ENCODE assay signal across 8 cellular contexts in the genomic region with DNA sequence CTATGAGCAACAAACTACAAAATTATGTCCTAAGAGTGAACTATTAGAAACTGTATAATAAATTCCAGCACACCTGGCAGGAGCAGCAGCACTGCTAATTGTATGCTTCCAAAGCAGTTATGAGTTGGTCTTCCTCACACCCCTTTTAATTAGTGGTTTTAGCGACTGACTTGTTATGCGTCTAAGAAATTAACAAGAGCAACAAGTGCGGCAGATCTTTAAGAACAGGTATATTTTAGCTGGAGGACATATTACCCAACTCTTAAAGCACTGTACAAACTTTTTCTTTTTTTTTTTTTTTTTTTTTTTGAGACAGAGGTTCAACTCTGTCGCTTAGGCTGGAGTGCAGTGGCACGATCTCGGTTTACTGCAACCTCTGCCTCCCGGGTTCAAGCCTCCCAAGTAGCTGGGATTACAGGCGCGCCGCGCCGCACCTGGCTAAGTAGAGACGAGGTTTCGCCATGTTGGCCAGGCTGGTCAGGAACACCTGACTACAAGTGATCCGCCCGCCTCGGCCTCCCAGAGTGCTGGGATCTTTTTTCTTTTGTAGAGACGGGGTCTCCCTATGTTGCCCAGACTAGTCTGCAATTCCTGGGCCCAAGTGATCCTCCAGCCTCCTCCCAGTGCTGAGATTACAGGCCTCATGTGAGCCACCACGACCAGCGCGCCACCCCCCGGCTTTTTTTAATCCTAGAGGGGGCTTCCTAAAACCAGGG. TPM values are rescaled to one million over a fixed set of nuclear protein-coding genes. Genes with fewer than 3 reads are reported as not detected.
DNase-seq lines count a peak whose midpoint lies in the region; ATAC-seq, FAIRE-seq and TF ChIP-seq lines count a peak whose summit lies in the region.

No MANE protein-coding gene starts in this region.

- H3K36me3 ChIP-seq in HepG2 (replicated peaks in 1 of 2; ENCODE audit: control insufficient read depth in 1 of 2, insufficient read depth in 2 of 2, low read length in 2 of 2) (peaks cover 9 to 19% of the 10 kb centered on the region in 2 experiments), thoracic aorta (peaks cover 13% of the 10 kb centered on the region)

- 93% methylated on average over 22 of the region's 22 CpGs for WGBS in HepG2 (ENCODE audit: low lambda C conversion rate)

- H3K9me3 Mint-ChIP-seq in activated naive CD4-positive, alpha-beta T cell treated with anti-CD3 and anti-CD28 coated beads, Interleukin-2, amount 50 U/mL, for 24 hours, result no peaks in the 10 kb centered on the region
- H3K9me3 Mint-ChIP-seq in T-cell, result no peaks in the 10 kb centered on the region

- POLR2A ChIA-PET in T-cell (lab: Charles Lee) (no interaction called here), HepG2 (lab: Yijun Ruan, JAX) (interaction anchor here (1.5 to 3.8 kb wide), 4 partner anchors 23 to 293 kb away, joined by 4 to 23 read pairs (median 12); partner anchors contain the start of genes CDK12 and MED1)

- peaks cover 28% of the 10 kb centered on the region for H3K79me2 ChIP-seq in HepG2 (ENCODE audit: insufficient read depth, low read length)

- peaks cover 19% of the 10 kb centered on the region; the same call in 1 of the 2 replicates for H4K20me1 ChIP-seq in HepG2 (ENCODE audit: insufficient read depth, low read length)

- TF ChIP-seq RAD21 in HepG2 (CRISPR knock-in tag; IDR thresholded peaks at IDR 0.05), result no peak

- FAIRE-seq in HepG2 (lab: Jason Lieb, UNC), result no peak

- H3K4me1 ChIP-seq in HepG2 (ENCODE audit: insufficient read depth, low read length) (peaks cover 20% of the 10 kb centered on the region), thoracic aorta (ENCODE audit: control insufficient read depth in 1 of 2, low read depth in 2 of 2) (peaks cover 14 to 24% of the 10 kb centered on the region in 2 donors)

- intact Hi-C loops in HepG2 (cut with micrococcal nuclease; ENCODE audit: unreplicated experiment), result no loop called here

- no peaks in the 10 kb centered on the region; a peak in 1 of 5 replicates for H3K27me3 ChIP-seq in HepG2 (ENCODE audit: control insufficient read depth in 1 of 2, insufficient read depth in 2 of 2, low read length in 2 of 2)
- no peaks in the 10 kb centered on the region for H3K27me3 ChIP-seq in thoracic aorta (replicated peaks; ENCODE audit: insufficient read depth)

- no peak overlapping the region for H3K9ac ChIP-seq in HepG2 (ENCODE audit: insufficient read depth, low read depth, low read length)

- no peak for DNase-seq in activated naive CD4-positive, alpha-beta T cell (lab: John Stamatoyannopoulos, UW)
- DNase-seq in T-cell (no peak), HepG2 (ENCODE audit: low spot score) (no peak), thoracic aorta (ENCODE audit: low spot score) (no peak), activated gamma-delta T cell treated with Interleukin-2 at 50 U/mL for 16 hours (no peak), foreskin fibroblast (no peak), AG08396 (ENCODE audit: low spot score) (no peak)

- H2AFZ ChIP-seq in HepG2 (ENCODE audit: low read length), result no peak overlapping the region

- H3K27me3 Mint-ChIP-seq in activated naive CD4-positive, alpha-beta T cell treated with anti-CD3 and anti-CD28 coated beads, Interleukin-2, amount 50 U/mL, for 24 hours, result no peaks in the 10 kb centered on the region
- H3K27me3 Mint-ChIP-seq in T-cell, result no peaks in the 10 kb centered on the region

- H3K36me3 Mint-ChIP-seq in activated naive CD4-positive, alpha-beta T cell treated with anti-CD3 and anti-CD28 coated beads, Interleukin-2, amount 50 U/mL, for 24 hours, result peaks cover under 1% of the 10 kb centered on the region
- H3K36me3 Mint-ChIP-seq in T-cell, result peaks cover 5% of the 10 kb centered on the region

- no peak for TF ChIP-seq POLR2A in HepG2 (IDR thresholded peaks at IDR 0.05; ENCODE audit: insufficient read depth in 1 of 2, low read depth in 2 of 2, low read length in 2 of 2)

- CTCF ChIA-PET in T-cell (lab: Charles Lee), result no interaction called here
- CTCF ChIA-PET in HepG2 (lab: Yijun Ruan, JAX; ENCODE audit: low intra/inter-chr PET ratio, low total read pairs), result no interaction called here

- H3K27ac ChIP-seq in HepG2 (ENCODE audit: extremely low read length, insufficient read depth, low read length), result no peak overlapping the region
- no peak overlapping the region for H3K27ac ChIP-seq in thoracic aorta

- peak overlapping the region; percentile 45 for H3K4me2 ChIP-seq in HepG2 (ENCODE audit: low read depth, low read length)

- peak overlapping the region; percentile 95 for H3K27ac Mint-ChIP-seq in activated naive CD4-positive, alpha-beta T cell treated with anti-CD3 and anti-CD28 coated beads, Interleukin-2, amount 50 U/mL, for 24 hours
- H3K27ac Mint-ChIP-seq in T-cell, result peak overlapping the region in 1 of 2 donors; percentile 11

- peak overlapping the region; percentile 96 for H3K4me3 Mint-ChIP-seq in activated naive CD4-positive, alpha-beta T cell treated with anti-CD3 and anti-CD28 coated beads, Interleukin-2, amount 50 U/mL, for 24 hours
- H3K4me3 Mint-ChIP-seq in T-cell, result peak overlapping the region; percentile 93 to 95 (median 93)

- no peaks in the 10 kb centered on the region for H3K9me3 ChIP-seq in HepG2 (ENCODE audit: low read length)
- no peaks in the 10 kb centered on the region for H3K9me3 ChIP-seq in thoracic aorta

- TF ChIP-seq EP300 in HepG2 (IDR thresholded peaks at IDR 0.05; ENCODE audit: low read depth in 2 of 2, low read length in 2 of 2), result no peak
- no peak for TF ChIP-seq EP300 in HepG2 (CRISPR knock-in tag; IDR thresholded peaks at IDR 0.05; ENCODE audit: borderline replicate concordance)

- 0 out of 6 replicates have a peak overlapping the region, but pooled peaks of 1 of the 3 experiments have one; percentile 99 for H3K4me3 ChIP-seq in HepG2 (replicated peaks in 1 of 3; ENCODE audit: insufficient read depth in 1 of 3, low read depth in 2 of 3, low read length in 3 of 3)
- H3K4me3 ChIP-seq in thoracic aorta, result peak overlapping the region; percentile 97
- H3K4me3 ChIP-seq in foreskin fibroblast (ENCODE audit: low read depth in 1 of 2, low read length in 2 of 2), result no peak overlapping the region

- ATAC-seq in T-cell (replicated peaks in 1 of 4) (no peak), HepG2 (no peak), thoracic aorta (ENCODE audit: insufficient number of reproducible peaks, low FRiP score, low read depth) (no peak)

- BruUV-seq in HepG2 (replicated peaks; lab: Mats Ljungman, UMichigan), result TSS peak; percentile 68

- peaks cover 57% of the 10 kb centered on the region for H3K4me1 Mint-ChIP-seq in activated naive CD4-positive, alpha-beta T cell treated with anti-CD3 and anti-CD28 coated beads, Interleukin-2, amount 50 U/mL, for 24 hours
- peaks cover 22 to 49% (median 47%) of the 10 kb centered on the region in 3 donors for H3K4me1 Mint-ChIP-seq in T-cell

- in situ Hi-C loops in HepG2 (cut with HindIII; ENCODE audit: extremely low pct_ligation_motif_present, low pct_unique_long_range_greater_than_20kb), result no loop called here

- TF ChIP-seq CTCF in HepG2 (CRISPR knock-in tag; IDR thresholded peaks at IDR 0.05) (no peak), thoracic aorta (IDR thresholded peaks at IDR 0.05) (no peak), foreskin fibroblast (IDR thresholded peaks at IDR 0.05; ENCODE audit: low read depth, low read length) (no peak)

RNA-seq across cellular contexts. Expression of gene FBXL20, which starts 1.6 kb away (rescaled TPM):
- total RNA-seq in T-cell, result 10 to 100 TPM; 23.5 to 30.0 (median 26.2) TPM
- 10.2 and 10.6 TPM in 2 replicates for total RNA-seq in HepG2 (2016; rRNA removed; fragmentation: Illumina TruSeq; extraction: Trizol)
- 4.1 and 5.1 TPM in 2 replicates for total RNA-seq in HepG2 (2016; cell fraction: cytosol; rRNA removed; fragmentation: Illumina TruSeq; extraction: Trizol; ENCODE audit: low read depth)
- total RNA-seq in HepG2 (2016; cell fraction: insoluble cytoplasmic fraction; rRNA removed; fragmentation: Illumina TruSeq; extraction: Trizol), result 9.3 and 10.2 TPM in 2 replicates
- 10.7 and 11.6 TPM in 2 replicates for total RNA-seq in HepG2 (2016; cell fraction: membrane; rRNA removed; fragmentation: Illumina TruSeq; extraction: Trizol)
- total RNA-seq in HepG2 (2016; cell fraction: nucleus; rRNA removed; fragmentation: Illumina TruSeq; extraction: Trizol), result 10.7 and 11.2 TPM in 2 replicates
- polyA plus RNA-seq in HepG2 (2011; rRNA removed), result 8.6 and 10.3 TPM in 2 replicates
- 4.0 and 5.6 TPM in 2 replicates for polyA plus RNA-seq in HepG2 (2011; cell fraction: cytosol; rRNA removed)
- 8.7 and 9.9 TPM in 2 replicates for polyA plus RNA-seq in HepG2 (2011; cell fraction: nucleus; rRNA removed)
- polyA plus RNA-seq in HepG2 (2012), result 6.3 and 7.0 TPM in 2 replicates
- polyA plus RNA-seq in HepG2 (2016; cell fraction: cytosol; fragmentation: Illumina TruSeq; extraction: Trizol; ENCODE audit: low read depth), result 3.3 and 4.2 TPM in 2 replicates
- polyA plus RNA-seq in HepG2 (2016; cell fraction: insoluble cytoplasmic fraction; fragmentation: Illumina TruSeq; extraction: Trizol; ENCODE audit: low read depth), result 7.4 and 8.3 TPM in 2 replicates
- 8.4 and 10.3 TPM in 2 replicates for polyA plus RNA-seq in HepG2 (2016; cell fraction: membrane; fragmentation: Illumina TruSeq; extraction: Trizol; ENCODE audit: low read depth)
- polyA plus RNA-seq in HepG2 (2016; cell fraction: nucleus; fragmentation: Illumina TruSeq; extraction: Trizol; ENCODE audit: insufficient read depth, low read depth), result 12.9 and 13.2 TPM in 2 replicates
- 12.6 and 13.8 TPM in 2 replicates for polyA minus RNA-seq in HepG2 (2011; rRNA and poly(A)+ RNA removed; ENCODE audit: low replicate concordance)
- 7.7 and 10.4 TPM in 2 replicates for polyA minus RNA-seq in HepG2 (2011; cell fraction: cytosol; rRNA and poly(A)+ RNA removed)
- polyA minus RNA-seq in HepG2 (2011; cell fraction: nucleus; rRNA and poly(A)+ RNA removed), result 11.8 and 12.8 TPM in 2 replicates
- 10 to 100 TPM; 30.8 to 45.2 TPM for total RNA-seq in thoracic aorta

RNA-seq across cellular contexts. Expression of gene MED1, which starts 48.0 kb away (rescaled TPM):
- total RNA-seq in T-cell (10 to 100 TPM; 41.4 to 55.6 (median 52.6) TPM), HepG2 (2016; rRNA removed; fragmentation: Illumina TruSeq; extraction: Trizol) (37.5 and 60.9 TPM in 2 replicates), thoracic aorta (10 to 100 TPM; 18.1 to 29.0 TPM)
- total RNA-seq in HepG2 (2016; cell fraction: cytosol; rRNA removed; fragmentation: Illumina TruSeq; extraction: Trizol; ENCODE audit: low read depth), result 12.9 and 14.9 TPM in 2 replicates
- 38.2 and 62.3 TPM in 2 replicates for total RNA-seq in HepG2 (2016; cell fraction: insoluble cytoplasmic fraction; rRNA removed; fragmentation: Illumina TruSeq; extraction: Trizol)
- total RNA-seq in HepG2 (2016; cell fraction: membrane; rRNA removed; fragmentation: Illumina TruSeq; extraction: Trizol), result 29.6 and 32.0 TPM in 2 replicates
- total RNA-seq in HepG2 (2016; cell fraction: nucleus; rRNA removed; fragmentation: Illumina TruSeq; extraction: Trizol), result 39.7 and 45.3 TPM in 2 replicates
- 35.1 and 40.1 TPM in 2 replicates for polyA plus RNA-seq in HepG2 (2011; rRNA removed)
- polyA plus RNA-seq in HepG2 (2011; cell fraction: cytosol; rRNA removed), result 20.5 and 26.9 TPM in 2 replicates
- polyA plus RNA-seq in HepG2 (2011; cell fraction: nucleus; rRNA removed), result 42.0 and 45.4 TPM in 2 replicates
- polyA plus RNA-seq in HepG2 (2012), result 33.6 and 38.3 TPM in 2 replicates
- 4.1 and 4.6 TPM in 2 replicates for polyA plus RNA-seq in HepG2 (2016; cell fraction: cytosol; fragmentation: Illumina TruSeq; extraction: Trizol; ENCODE audit: low read depth)
- polyA plus RNA-seq in HepG2 (2016; cell fraction: insoluble cytoplasmic fraction; fragmentation: Illumina TruSeq; extraction: Trizol; ENCODE audit: low read depth), result 46.1 and 47.3 TPM in 2 replicates
- polyA plus RNA-seq in HepG2 (2016; cell fraction: membrane; fragmentation: Illumina TruSeq; extraction: Trizol; ENCODE audit: low read depth), result 10.3 and 10.9 TPM in 2 replicates
- 61.0 and 66.9 TPM in 2 replicates for polyA plus RNA-seq in HepG2 (2016; cell fraction: nucleus; fragmentation: Illumina TruSeq; extraction: Trizol; ENCODE audit: insufficient read depth, low read depth)
- polyA minus RNA-seq in HepG2 (2011; rRNA and poly(A)+ RNA removed; ENCODE audit: low replicate concordance), result 50.2 and 64.9 TPM in 2 replicates
- 32.4 and 34.3 TPM in 2 replicates for polyA minus RNA-seq in HepG2 (2011; cell fraction: cytosol; rRNA and poly(A)+ RNA removed)
- 76.9 and 82.6 TPM in 2 replicates for polyA minus RNA-seq in HepG2 (2011; cell fraction: nucleus; rRNA and poly(A)+ RNA removed)

RNA-seq across cellular contexts. Expression of gene CDK12, which starts 58.2 kb away (rescaled TPM):
- 100 to 1,000 TPM in 4 of 5 donors, 10 to 100 TPM in 1; 95.6 to 108 (median 104) TPM for total RNA-seq in T-cell
- 88.6 and 95.9 TPM in 2 replicates for total RNA-seq in HepG2 (2016; rRNA removed; fragmentation: Illumina TruSeq; extraction: Trizol)
- total RNA-seq in HepG2 (2016; cell fraction: cytosol; rRNA removed; fragmentation: Illumina TruSeq; extraction: Trizol; ENCODE audit: low read depth), result 10.0 and 10.3 TPM in 2 replicates
- 86.1 and 88.0 TPM in 2 replicates for total RNA-seq in HepG2 (2016; cell fraction: insoluble cytoplasmic fraction; rRNA removed; fragmentation: Illumina TruSeq; extraction: Trizol)
- 22.7 and 24.2 TPM in 2 replicates for total RNA-seq in HepG2 (2016; cell fraction: membrane; rRNA removed; fragmentation: Illumina TruSeq; extraction: Trizol)
- total RNA-seq in HepG2 (2016; cell fraction: nucleus; rRNA removed; fragmentation: Illumina TruSeq; extraction: Trizol), result 80.6 and 95.5 TPM in 2 replicates
- 24.0 and 26.0 TPM in 2 replicates for polyA plus RNA-seq in HepG2 (2011; rRNA removed)
- polyA plus RNA-seq in HepG2 (2011; cell fraction: cytosol; rRNA removed), result 14.1 and 16.8 TPM in 2 replicates
- 22.3 and 26.3 TPM in 2 replicates for polyA plus RNA-seq in HepG2 (2011; cell fraction: nucleus; rRNA removed)
- 29.0 and 31.6 TPM in 2 replicates for polyA plus RNA-seq in HepG2 (2012)
- polyA plus RNA-seq in HepG2 (2016; cell fraction: cytosol; fragmentation: Illumina TruSeq; extraction: Trizol; ENCODE audit: low read depth), result 1.6 and 2.1 TPM in 2 replicates
- polyA plus RNA-seq in HepG2 (2016; cell fraction: insoluble cytoplasmic fraction; fragmentation: Illumina TruSeq; extraction: Trizol; ENCODE audit: low read depth), result 47.2 and 53.7 TPM in 2 replicates
- polyA plus RNA-seq in HepG2 (2016; cell fraction: membrane; fragmentation: Illumina TruSeq; extraction: Trizol; ENCODE audit: low read depth), result 5.1 and 6.0 TPM in 2 replicates
- polyA plus RNA-seq in HepG2 (2016; cell fraction: nucleus; fragmentation: Illumina TruSeq; extraction: Trizol; ENCODE audit: insufficient read depth, low read depth), result 74.4 and 81.5 TPM in 2 replicates
- polyA minus RNA-seq in HepG2 (2011; rRNA and poly(A)+ RNA removed; ENCODE audit: low replicate concordance), result 63.7 and 92.9 TPM in 2 replicates
- 47.7 and 51.0 TPM in 2 replicates for polyA minus RNA-seq in HepG2 (2011; cell fraction: cytosol; rRNA and poly(A)+ RNA removed)
- 81.4 and 85.5 TPM in 2 replicates for polyA minus RNA-seq in HepG2 (2011; cell fraction: nucleus; rRNA and poly(A)+ RNA removed)
- 10 to 100 TPM; 53.7 to 54.7 TPM for total RNA-seq in thoracic aorta
